1 cellular context compared by ENCODE assay signal in the genomic region with DNA sequence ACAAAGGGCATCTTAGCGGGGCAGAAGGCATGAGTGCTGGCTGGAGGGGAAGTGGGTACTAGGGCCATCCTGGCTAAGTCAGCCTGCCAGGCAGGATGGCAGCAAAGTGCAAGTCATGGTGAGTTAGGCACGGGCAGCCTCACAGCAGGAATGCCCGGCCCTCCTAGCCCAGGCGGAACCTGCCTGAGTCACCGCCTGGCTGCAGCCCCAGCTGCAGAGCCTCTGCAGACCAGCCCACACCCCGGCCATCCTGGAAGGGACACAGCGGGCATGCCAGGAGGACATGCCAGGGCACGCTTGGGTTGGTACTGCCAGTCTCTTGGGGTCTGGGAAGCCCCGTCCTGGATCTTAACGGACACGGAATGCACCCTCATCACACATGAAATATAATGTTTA.
TF ChIP-seq lines count a peak whose summit lies in the region.

No MANE protein-coding gene starts in this region.

TF ChIP-seq in GM23338, 12 proteins besides CTCF, POLR2A, EP300 and RAD21 (continued from another document):
- no peak for TF ChIP-seq ZNF462 (CRISPR knock-in tag; IDR thresholded peaks at IDR 0.05)
- TF ChIP-seq EZH2 (IDR thresholded peaks at IDR 0.05; ENCODE audit: low read depth, unreplicated experiment), result no peak
- TF ChIP-seq NANOG (IDR thresholded peaks at IDR 0.05; ENCODE audit: borderline replicate concordance), result no peak
- no peak for TF ChIP-seq ZNF114 (CRISPR knock-in tag; IDR thresholded peaks at IDR 0.05)
- no peak for TF ChIP-seq POLR2AphosphoS5 (IDR thresholded peaks at IDR 0.05; ENCODE audit: low read depth)
- TF ChIP-seq ZNF331 (CRISPR knock-in tag; IDR thresholded peaks at IDR 0.05; ENCODE audit: low read depth), result no peak
- TF ChIP-seq, protein P1, sequence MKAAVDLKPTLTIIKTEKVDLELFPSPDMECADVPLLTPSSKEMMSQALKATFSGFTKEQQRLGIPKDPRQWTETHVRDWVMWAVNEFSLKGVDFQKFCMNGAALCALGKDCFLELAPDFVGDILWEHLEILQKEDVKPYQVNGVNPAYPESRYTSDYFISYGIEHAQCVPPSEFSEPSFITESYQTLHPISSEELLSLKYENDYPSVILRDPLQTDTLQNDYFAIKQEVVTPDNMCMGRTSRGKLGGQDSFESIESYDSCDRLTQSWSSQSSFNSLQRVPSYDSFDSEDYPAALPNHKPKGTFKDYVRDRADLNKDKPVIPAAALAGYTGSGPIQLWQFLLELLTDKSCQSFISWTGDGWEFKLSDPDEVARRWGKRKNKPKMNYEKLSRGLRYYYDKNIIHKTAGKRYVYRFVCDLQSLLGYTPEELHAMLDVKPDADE (IDR thresholded peaks at IDR 0.05), result no peak
- no peak for TF ChIP-seq EZH2phosphoT487 (IDR thresholded peaks at IDR 0.05; ENCODE audit: unreplicated experiment)
- no peak for TF ChIP-seq JUNB (IDR thresholded peaks at IDR 0.05; ENCODE audit: unreplicated experiment)
